In genomic region chrX:19839770-19840254, GRCh38 we compare ENCODE assay signal across 9 cellular contexts. TPM values are rescaled to one million over a fixed set of nuclear protein-coding genes. Genes with fewer than 3 reads are reported as not detected.
DNase-seq lines count a peak whose midpoint lies in the region; ATAC-seq lines count a peak whose summit lies in the region.
"Had no signal": no experiment of that assay in that cellular context is flagged by ENCODE, and none has a peak within 500 bp of the region (broad histone marks: within the 10 kb centered on the region; RNA-seq: fewer than 3 reads in every experiment).

No MANE protein-coding gene starts in this region.

- ATAC-seq in GM18858 (IDR thresholded peaks at IDR 0.05; ENCODE audit: unreplicated experiment): peak; percentile 59
- peak; percentile 55 for ATAC-seq in naive thymus-derived CD4-positive, alpha-beta T cell

- CTCF ChIA-PET in naive thymus-derived CD4-positive, alpha-beta T cell (lab: Charles Lee): interaction anchor here (0.6 to 1.6 kb wide), 8 partner anchors 13 to 101 kb away, joined by 3 to 5 read pairs (median 4); no protein-coding TSS in a partner anchor

- peak overlapping the region; percentile 73 for H3K4me3 Mint-ChIP-seq in T-helper 1 cell treated with Interleukin-12 subunit alpha and Interleukin-12 subunit beta and Interleukin-4 antibody, amounts not matched to agents 30 μg/mL and 1 μg/mL, for 36 hours
- H3K4me3 Mint-ChIP-seq in naive thymus-derived CD4-positive, alpha-beta T cell: peak overlapping the region; percentile 45 to 87 (median 78)

- H3K9me3 ChIP-seq in naive thymus-derived CD4-positive, alpha-beta T cell (ENCODE audit: control insufficient read depth in 2 of 3, low read length in 3 of 3): no peaks in the 10 kb centered on the region
- H3K9me3 ChIP-seq in MG63: no peaks in the 10 kb centered on the region

- H3K36me3 Mint-ChIP-seq in T-helper 1 cell treated with Interleukin-12 subunit alpha and Interleukin-12 subunit beta and Interleukin-4 antibody, amounts not matched to agents 30 μg/mL and 1 μg/mL, for 36 hours (ENCODE audit: low read depth): peaks cover 18% of the 10 kb centered on the region
- H3K36me3 Mint-ChIP-seq in naive thymus-derived CD4-positive, alpha-beta T cell: peaks cover 0 to 28% (median 0%) of the 10 kb centered on the region in 5 donors

- peaks cover 50% of the 10 kb centered on the region for H3K4me1 Mint-ChIP-seq in T-helper 1 cell treated with Interleukin-12 subunit alpha and Interleukin-12 subunit beta and Interleukin-4 antibody, amounts not matched to agents 30 μg/mL and 1 μg/mL, for 36 hours (ENCODE audit: low read depth)
- peaks cover 22 to 79% (median 65%) of the 10 kb centered on the region in 7 donors for H3K4me1 Mint-ChIP-seq in naive thymus-derived CD4-positive, alpha-beta T cell

- no peak overlapping the region for H3K27ac ChIP-seq in naive thymus-derived CD4-positive, alpha-beta T cell (ENCODE audit: low read depth, low read length)
- H3K27ac ChIP-seq: HL-60, WERI-Rb-1 had no signal

- DNase-seq in Kasumi-1 (lab: John Stamatoyannopoulos, UW) (peak; percentile 54 to 67), MG63 (no peak), COLO668 (lab: John Stamatoyannopoulos, UW; ENCODE audit: unreplicated experiment) (no peak)
- peak in 6 of 9 donors; percentile 33 to 61 (median 50) for DNase-seq in naive thymus-derived CD4-positive, alpha-beta T cell
- DNase-seq in activated effector memory CD4-positive, alpha-beta T cell treated with Interleukin-2 at 50 U/mL for 16 hours: no peak
- DNase-seq: WERI-Rb-1 had no signal

- H3K9me3 Mint-ChIP-seq in T-helper 1 cell treated with Interleukin-12 subunit alpha and Interleukin-12 subunit beta and Interleukin-4 antibody, amounts not matched to agents 30 μg/mL and 1 μg/mL, for 36 hours: peaks cover 11% of the 10 kb centered on the region
- H3K9me3 Mint-ChIP-seq in naive thymus-derived CD4-positive, alpha-beta T cell: peaks cover 0 to 8% (median 0%) of the 10 kb centered on the region in 11 donors

- H3K36me3 ChIP-seq in naive thymus-derived CD4-positive, alpha-beta T cell (ENCODE audit: control insufficient read depth in 2 of 3, insufficient read depth in 3 of 3, low read length in 3 of 3): no peaks in the 10 kb centered on the region
- no peaks in the 10 kb centered on the region for H3K36me3 ChIP-seq in MG63
- H3K36me3 ChIP-seq: WERI-Rb-1 had no signal

- no peaks in the 10 kb centered on the region for H3K27me3 ChIP-seq in naive thymus-derived CD4-positive, alpha-beta T cell (ENCODE audit: control insufficient read depth in 2 of 2, insufficient read depth in 2 of 2, low read length in 2 of 2)
- H3K27me3 ChIP-seq in MG63: no peaks in the 10 kb centered on the region

- H3K27me3 Mint-ChIP-seq in T-helper 1 cell treated with Interleukin-12 subunit alpha and Interleukin-12 subunit beta and Interleukin-4 antibody, amounts not matched to agents 30 μg/mL and 1 μg/mL, for 36 hours (ENCODE audit: low read depth): no peaks in the 10 kb centered on the region
- no peaks in the 10 kb centered on the region for H3K27me3 Mint-ChIP-seq in naive thymus-derived CD4-positive, alpha-beta T cell

- H3K4me3 ChIP-seq in naive thymus-derived CD4-positive, alpha-beta T cell (ENCODE audit: low read length): peak overlapping the region; percentile 40
- no peak overlapping the region for H3K4me3 ChIP-seq in MG63

- peak overlapping the region; percentile 92 for H3K27ac Mint-ChIP-seq in T-helper 1 cell treated with Interleukin-12 subunit alpha and Interleukin-12 subunit beta and Interleukin-4 antibody, amounts not matched to agents 30 μg/mL and 1 μg/mL, for 36 hours
- H3K27ac Mint-ChIP-seq in naive thymus-derived CD4-positive, alpha-beta T cell: peak overlapping the region; percentile 73 to 94 (median 89)

- POLR2A ChIA-PET in naive thymus-derived CD4-positive, alpha-beta T cell (lab: Charles Lee): interaction anchor here (0.7 to 2.5 kb wide), 12 partner anchors 10 to 93 kb away, joined by 3 to 20 read pairs (median 4); no protein-coding TSS in a partner anchor

- H3K4me1 ChIP-seq in naive thymus-derived CD4-positive, alpha-beta T cell (ENCODE audit: control insufficient read depth in 2 of 2, insufficient read depth in 2 of 2, low read length in 2 of 2): peaks cover 13 to 25% of the 10 kb centered on the region in 2 donors

- intact Hi-C loops in naive thymus-derived CD4-positive, alpha-beta T cell (cut with micrococcal nuclease): loop anchor here (1.0 to 5.0 kb wide), 9 partner anchors 8 to 93 kb away; partner anchors contain the start of gene SH3KBP1 (in 1 of the 2)

RNA-seq across cellular contexts. Expression of gene SH3KBP1, which starts 47.6 kb away (rescaled TPM):
- total RNA-seq in naive thymus-derived CD4-positive, alpha-beta T cell: 100 to 1,000 TPM; 103 to 130 (median 129) TPM
- polyA plus RNA-seq in naive thymus-derived CD4-positive, alpha-beta T cell: 100 to 1,000 TPM; 137 to 183 TPM
- 13.7 and 17.6 TPM in 2 replicates for total RNA-seq in MG63 (2014; rRNA removed; shearing (Covaris generic); ENCODE audit: low replicate concordance)

Comparison
In these comparisons a context has a peak if more than half of its experiments do, and no peak if none do; other contexts are left out.
1. DNase-seq: peak in Kasumi-1 (2 of 2) and naive thymus-derived CD4-positive, alpha-beta T cell (6 of 9); none in activated effector memory CD4-positive, alpha-beta T cell treated with Interleukin-2 at 50 U/mL for 16 hours (single experiment), MG63 (single experiment) and COLO668 (single experiment).